13 cellular contexts compared by ENCODE assay signal in genomic region chrX:151984328-151984727, GRCh38. TPM values are rescaled to one million over a fixed set of nuclear protein-coding genes. Genes with fewer than 3 reads are reported as not detected.
DNase-seq lines count a peak whose midpoint lies in the region; ATAC-seq, FAIRE-seq and TF ChIP-seq lines count a peak whose summit lies in the region.
"Had no signal": no experiment of that assay in that cellular context is flagged by ENCODE, and none has a peak within 500 bp of the region (broad histone marks: within the 10 kb centered on the region; RNA-seq: fewer than 3 reads in every experiment).

No MANE protein-coding gene starts in this region.

- intact Hi-C loops in HCT116 (cut with micrococcal nuclease) = no loop called here
- intact Hi-C loops in sciatic nerve (cut with DNase I) = no loop called here
- intact Hi-C loops in spleen (cut with DNase I; ENCODE audit: low total_unique reads) = no loop called here

- no peaks in the 10 kb centered on the region; the same call in 1 of the 2 replicates for H3K27me3 ChIP-seq in HCT116 (ENCODE audit: insufficient read depth, low read length)
- H3K27me3 ChIP-seq in spleen (replicated peaks in 1 of 7) = no peaks in the 10 kb centered on the region
- no peaks in the 10 kb centered on the region for H3K27me3 ChIP-seq in endodermal cell (ENCODE audit: control insufficient read depth, insufficient read depth, low read length, poor library complexity, severe bottlenecking)

- TF ChIP-seq POLR2A in HCT116 (IDR thresholded peaks at IDR 0.05; ENCODE audit: borderline replicate concordance, extremely low read depth, insufficient read depth, insufficient read length) (no peak), spleen (IDR thresholded peaks at IDR 0.05) (no peak), GM12891 (IDR thresholded peaks at IDR 0.05; ENCODE audit: low read depth, low read length) (no peak)

- H3K9me3 Mint-ChIP-seq in endodermal cell = peaks cover 38% of the 10 kb centered on the region
- no peaks in the 10 kb centered on the region for H3K9me3 Mint-ChIP-seq in activated T-cell treated with anti-CD3 and anti-CD28 coated beads, Interleukin-2, amount 50 U/mL, for 24 hours

- no peak overlapping the region for H2AFZ ChIP-seq in HCT116 (ENCODE audit: low read depth, low read length, poor library complexity, severe bottlenecking)

- DNase-seq in HCT116 (ENCODE audit: low read depth, low spot score) (no peak), RCC 7860 (ENCODE audit: low spot score) (peak; percentile 62), epithelial cell of proximal tubule (ENCODE audit: low read depth) (peak; percentile 60), sciatic nerve (ENCODE audit: low spot score) (no peak), spleen (no peak), endodermal cell (no peak), GM12891 (ENCODE audit: insufficient read length, low spot score) (no peak)
- DNase-seq in activated T-cell treated with anti-CD3 and anti-CD28 coated beads, Interleukin-2, amount 50 U/mL, for 24 hours = no peak
- DNase-seq: central memory CD4-positive, alpha-beta T cell; natural killer cell; substantia nigra had no signal

- H3K27me3 Mint-ChIP-seq in endodermal cell (ENCODE audit: insufficient read depth) = no peaks in the 10 kb centered on the region
- peaks cover 30% of the 10 kb centered on the region for H3K27me3 Mint-ChIP-seq in activated T-cell treated with anti-CD3 and anti-CD28 coated beads, Interleukin-2, amount 50 U/mL, for 24 hours

- RAD21 ChIA-PET in HCT116 (lab: Charles Lee; ENCODE audit: low non-redundant PET in 1 of 2, low total read pairs in 2 of 2, uncharacterized antibody in 2 of 2, unreplicated experiment in 2 of 2) = no interaction called here

- no peaks in the 10 kb centered on the region for H3K4me1 Mint-ChIP-seq in endodermal cell
- H3K4me1 Mint-ChIP-seq in activated T-cell treated with anti-CD3 and anti-CD28 coated beads, Interleukin-2, amount 50 U/mL, for 24 hours (ENCODE audit: low read depth) = no peaks in the 10 kb centered on the region
- H3K4me1 Mint-ChIP-seq: natural killer cell had no signal

- H3K4me1 ChIP-seq in HCT116 (ENCODE audit: control insufficient read depth in 1 of 2, insufficient read depth in 2 of 2, low read length in 2 of 2) (peaks cover 2 to 49% of the 10 kb centered on the region in 2 experiments; a peak in 3 of 4 replicates), spleen (no peaks in the 10 kb centered on the region), endodermal cell (ENCODE audit: control insufficient read depth, insufficient read depth, low read length) (no peaks in the 10 kb centered on the region)

- TF ChIP-seq CTCF in HCT116 (IDR thresholded peaks at IDR 0.05 in 2 of 3, conservative IDR thresholded peaks at IDR 0.05 in 1 of 3; ENCODE audit: borderline replicate concordance in 1 of 3, insufficient read depth in 1 of 3, low read depth in 2 of 3, low read length in 2 of 3) (no peak), epithelial cell of proximal tubule (conservative IDR thresholded peaks at IDR 0.05; ENCODE audit: low read depth, low read length) (no peak), spleen (IDR thresholded peaks at IDR 0.05 in 8 of 11, conservative IDR thresholded peaks at IDR 0.05 in 3 of 11) (no peak), endodermal cell (conservative IDR thresholded peaks at IDR 0.05) (no peak)

- H3K9ac ChIP-seq in HCT116 (ENCODE audit: low read length) = no peak overlapping the region
- H3K9ac ChIP-seq in endodermal cell (ENCODE audit: extremely low read depth, low read length, poor library complexity, severe bottlenecking) = no peak overlapping the region

- no peak overlapping the region for H3K4me3 Mint-ChIP-seq in endodermal cell
- no peak overlapping the region for H3K4me3 Mint-ChIP-seq in activated T-cell treated with anti-CD3 and anti-CD28 coated beads, Interleukin-2, amount 50 U/mL, for 24 hours
- H3K4me3 Mint-ChIP-seq: natural killer cell had no signal

- H3K36me3 ChIP-seq in HCT116 (ENCODE audit: control insufficient read depth in 1 of 2, insufficient read depth in 2 of 2, low read length in 2 of 2) = no peaks in the 10 kb centered on the region
- H3K36me3 ChIP-seq in spleen = no peaks in the 10 kb centered on the region
- no peaks in the 10 kb centered on the region for H3K36me3 ChIP-seq in endodermal cell (ENCODE audit: control insufficient read depth, insufficient read depth, low read length)

- no TSS peak for BruUV-seq in HCT116 (replicated peaks; lab: Mats Ljungman, UMichigan)

- no peaks in the 10 kb centered on the region for H3K9me2 ChIP-seq in HCT116 (ENCODE audit: insufficient read depth)

- H3K27ac ChIP-seq in HCT116 (ENCODE audit: low read depth, low read length) = no peak overlapping the region
- no peak overlapping the region for H3K27ac ChIP-seq in spleen
- H3K27ac ChIP-seq in endodermal cell (ENCODE audit: low read depth, low read length) = no peak overlapping the region

- ATAC-seq in HCT116 = no peak
- peak; percentile 38 for ATAC-seq in sciatic nerve
- ATAC-seq: natural killer cell had no signal

- POLR2A ChIA-PET in HCT116 (lab: Charles Lee) = interaction anchor here (1.5 kb wide), 1 partner anchor 11 kb away, joined by 7 read pairs; the partner anchor contains the start of gene GABRE

- H3K36me3 Mint-ChIP-seq in endodermal cell (ENCODE audit: low read depth) = no peaks in the 10 kb centered on the region
- H3K36me3 Mint-ChIP-seq in activated T-cell treated with anti-CD3 and anti-CD28 coated beads, Interleukin-2, amount 50 U/mL, for 24 hours (ENCODE audit: low read depth) = no peaks in the 10 kb centered on the region
- H3K36me3 Mint-ChIP-seq: natural killer cell had no signal

- 7 to 30% (median 8%) methylated on average over 3 of the region's 3 CpGs for WGBS in spleen, 5 donors
- WGBS in endodermal cell (ENCODE audit: insufficient coverage in 1 of 2, insufficient read length in 1 of 2), 2 experiments = 71 to 77% methylated on average over 2 to 3 of the region's 3 CpGs

- no peak for TF ChIP-seq RAD21 in HCT116 (IDR thresholded peaks at IDR 0.05; ENCODE audit: low read depth)

- no peaks in the 10 kb centered on the region for H4K20me1 ChIP-seq in HCT116 (ENCODE audit: insufficient read depth)

- no peaks in the 10 kb centered on the region for H3K79me2 ChIP-seq in HCT116 (ENCODE audit: insufficient read depth, low read length)

- CTCF ChIA-PET in HCT116 (lab: Charles Lee) = no interaction called here

- H3K4me3 ChIP-seq in HCT116 (replicated peaks in 1 of 2; ENCODE audit: low read depth in 1 of 2, low read length in 2 of 2) (no peak overlapping the region), epithelial cell of proximal tubule (ENCODE audit: low read depth, low read length) (no peak overlapping the region), spleen (no peak overlapping the region), endodermal cell (ENCODE audit: low read length) (no peak overlapping the region)

- H3K4me2 ChIP-seq in HCT116 (ENCODE audit: low read length) = peak overlapping the region; percentile 43

- FAIRE-seq in RCC 7860 (lab: Jason Lieb, UNC) = peak; percentile 63
- FAIRE-seq in GM12891 (lab: Jason Lieb, UNC) = no peak
- FAIRE-seq: G401.6 had no signal

- no peak overlapping the region for H3K27ac Mint-ChIP-seq in endodermal cell
- no peak overlapping the region for H3K27ac Mint-ChIP-seq in activated T-cell treated with anti-CD3 and anti-CD28 coated beads, Interleukin-2, amount 50 U/mL, for 24 hours
- H3K27ac Mint-ChIP-seq: natural killer cell had no signal

- H3K9me3 ChIP-seq in HCT116 (ENCODE audit: control insufficient read depth in 1 of 2, insufficient read depth in 1 of 2, low read depth in 1 of 2, low read length in 2 of 2) (no peaks in the 10 kb centered on the region), spleen (no peaks in the 10 kb centered on the region), endodermal cell (ENCODE audit: control insufficient read depth, low read length) (no peaks in the 10 kb centered on the region)

TF ChIP-seq in HCT116, 20 proteins besides CTCF, POLR2A, EP300 and RAD21:
- TF ChIP-seq CEBPB (IDR thresholded peaks at IDR 0.05; ENCODE audit: low read depth) (peak; percentile 85), JUND (IDR thresholded peaks at IDR 0.05) (peak; percentile 44; the same call in 1 of the 2 replicates), EGR1 (IDR thresholded peaks at IDR 0.05; ENCODE audit: low read depth) (peak; percentile 35; the same call in 1 of the 2 replicates), TCF7L2 (IDR thresholded peaks at IDR 0.05; ENCODE audit: borderline replicate concordance, extremely low read depth, insufficient read depth, insufficient read length) (no peak), SP1 (IDR thresholded peaks at IDR 0.05; ENCODE audit: low read depth) (peak; percentile 63), YY1 (IDR thresholded peaks at IDR 0.05; ENCODE audit: extremely low read depth, insufficient replicate concordance, low read depth, low read length) (no peak), FOSL1 (IDR thresholded peaks at IDR 0.05; ENCODE audit: low read depth) (peak; percentile 64), MAX (IDR thresholded peaks at IDR 0.05) (no peak)

TF ChIP-seq in GM12891, 5 proteins besides CTCF, POLR2A, EP300 and RAD21:
- no peak for TF ChIP-seq TAF1 (IDR thresholded peaks at IDR 0.05; ENCODE audit: low read depth, low read length)
- TF ChIP-seq SPI1 (IDR thresholded peaks at IDR 0.05; ENCODE audit: low read depth, low read length) = no peak
- TF ChIP-seq POLR2AphosphoS5 (IDR thresholded peaks at IDR 0.05; ENCODE audit: low read depth, low read length) = no peak
- no peak for TF ChIP-seq POU2F2 (IDR thresholded peaks at IDR 0.05; ENCODE audit: low read depth, low read length)
- TF ChIP-seq PAX5 (IDR thresholded peaks at IDR 0.05; ENCODE audit: insufficient read depth, low read length, severe bottlenecking) = no peak
TF ChIP-seq in GM12891: peak in this region for 0.

RNA-seq across cellular contexts. Expression of gene GABRE, which starts 9.9 kb away (rescaled TPM):
- 3.9 TPM for total RNA-seq in HCT116 (2021; ENCODE audit: unreplicated experiment)
- polyA plus RNA-seq in HCT116 (2012) = 2.1 and 3.0 TPM in 2 replicates
- 2.5 and 4.8 TPM in 2 replicates for total RNA-seq in epithelial cell of proximal tubule
- total RNA-seq in sciatic nerve = 60.7 TPM
- total RNA-seq in spleen = 10 to 100 TPM; 11.2 to 32.6 (median 21.4) TPM
- polyA plus RNA-seq in spleen = 1 to 10 TPM; 1.8 to 7.4 (median 6.1) TPM
- 10 to 100 TPM in 1 of 2 donors, 1 to 10 TPM in 1; 6.6 to 13.3 TPM for total RNA-seq in endodermal cell
- polyA plus RNA-seq in endodermal cell (2013, experiment 1 of 2) = 4.6 TPM
- 3.7 TPM for polyA plus RNA-seq in endodermal cell (2013, experiment 2 of 2)
- not detected for polyA plus RNA-seq in GM12891 (2012; ENCODE audit: low read depth, missing spikeins)
- total RNA-seq: natural killer cell; T-helper 1 cell treated with Interleukin-12 subunit alpha and Interleukin-12 subunit beta and Interleukin-4 antibody, amounts not matched to agents 30 ng/mL and 1 ng/mL, for 36 hours had no signal

Comparison
In these comparisons a context has a peak if more than half of its experiments do, and no peak if none do; other contexts are left out.
1. DNase-seq: peak in RCC 7860 (single experiment) and epithelial cell of proximal tubule (single experiment); none in HCT116 (single experiment), sciatic nerve (single experiment), spleen (single experiment), endodermal cell (single experiment), GM12891 (single experiment) and activated T-cell treated with anti-CD3 and anti-CD28 coated beads, Interleukin-2, amount 50 U/mL, for 24 hours (single experiment).